ENCODE assay signal across 8 cellular contexts in the genomic region with DNA sequence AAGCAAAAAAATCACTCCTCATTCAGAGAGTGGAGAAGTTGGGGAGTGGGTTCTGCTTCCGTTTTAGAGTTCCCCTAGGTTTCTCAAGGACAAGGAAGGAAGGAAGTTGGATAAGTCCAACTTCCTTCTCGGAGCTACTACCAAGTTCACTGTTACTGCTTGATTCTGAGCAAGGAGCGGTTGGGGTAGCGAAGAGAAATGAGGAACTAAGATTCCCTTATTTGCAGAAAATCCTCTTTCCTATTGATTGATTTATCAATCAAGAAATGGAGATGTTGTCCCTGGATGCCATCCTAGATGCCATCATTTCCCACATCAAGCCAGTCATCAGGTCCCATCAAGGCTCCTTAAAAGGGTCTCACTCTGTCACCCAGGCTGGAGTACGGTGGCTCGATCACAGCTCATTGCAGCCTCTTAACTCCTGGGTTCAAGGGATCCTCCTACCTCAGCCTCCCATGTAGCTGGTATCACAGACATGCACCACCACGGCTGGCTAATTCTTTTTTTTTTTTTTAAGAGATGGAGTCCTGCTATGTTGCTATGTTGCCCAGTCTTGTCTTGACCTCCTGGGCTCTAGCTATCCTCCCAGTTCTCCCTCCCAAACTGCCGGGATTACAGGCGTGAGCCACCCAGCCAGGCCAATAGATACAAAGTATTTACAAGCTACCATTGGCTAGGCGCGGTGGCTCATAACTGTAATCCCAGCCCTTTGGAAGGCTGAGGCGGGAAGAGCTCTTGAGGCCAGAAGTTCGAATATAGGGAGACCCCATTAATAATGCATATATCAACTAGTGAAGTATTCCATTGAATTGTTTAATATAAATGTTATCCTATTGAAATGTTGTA. TPM values are rescaled to one million over a fixed set of nuclear protein-coding genes. Genes with fewer than 3 reads are reported as not detected.
DNase-seq lines count a peak whose midpoint lies in the region; ATAC-seq, FAIRE-seq and TF ChIP-seq lines count a peak whose summit lies in the region.

No MANE protein-coding gene starts in this region.

- POLR2A ChIA-PET in Panc1 (lab: Charles Lee) = interaction anchor here (0.5 to 1.1 kb wide), 5 partner anchors 8 to 1006 kb away, joined by 3 to 10 read pairs (median 3); no protein-coding TSS in a partner anchor

- H3K36me3 Mint-ChIP-seq in endothelial cell (ENCODE audit: low read depth, unreplicated experiment) = no peaks in the 10 kb centered on the region
- H3K36me3 Mint-ChIP-seq in osteocyte (ENCODE audit: unreplicated experiment) = no peaks in the 10 kb centered on the region

- intact Hi-C loops in Panc1 (cut with micrococcal nuclease; ENCODE audit: unreplicated experiment) = no loop called here

- CTCF ChIA-PET in Panc1 (lab: Charles Lee) = interaction anchor here (0.7 kb wide), 1 partner anchor 220 kb away, joined by 4 read pairs; no protein-coding TSS in a partner anchor

- no peaks in the 10 kb centered on the region for H3K36me3 ChIP-seq in Panc1 (ENCODE audit: control insufficient read depth, insufficient read depth, low read length)

- DNase-seq in GM12892 (ENCODE audit: insufficient read length) = no peak
- no peak for DNase-seq in Panc1 (ENCODE audit: low read depth, low spot score)
- no peak for DNase-seq in endothelial cell (ENCODE audit: low spot score)
- no peak for DNase-seq in osteocyte (ENCODE audit: extremely low spot score, unreplicated experiment)
- no peak for DNase-seq in NCI-H1092 treated with DMSO at 0.1 percent for 48 hours (lab: John Stamatoyannopoulos, UW)
- no peak for DNase-seq in ecto neural progenitor cell (ENCODE audit: low spot score)
- no peak for DNase-seq in SK-N-DZ (ENCODE audit: low spot score)

- no TSS peak for BruUV-seq in Panc1 (replicated peaks; lab: Mats Ljungman, UMichigan)

- FAIRE-seq in GM12892 (lab: Jason Lieb, UNC) = peak; percentile 33

- no peaks in the 10 kb centered on the region for H3K9me3 ChIP-seq in Panc1 (ENCODE audit: control insufficient read depth, insufficient read depth, low read depth, low read length)

- no peaks in the 10 kb centered on the region for H3K27me3 ChIP-seq in Panc1 (ENCODE audit: control insufficient read depth, insufficient read depth, low read length)

- in situ Hi-C loops in Panc1 (cut with HindIII; ENCODE audit: low pct_unique_long_range_greater_than_20kb, low sequenced_read_pairs) = no loop called here

- TF ChIP-seq POLR2A in GM12892 (IDR thresholded peaks at IDR 0.05; ENCODE audit: low read depth, low read length) = no peak

- H3K27me3 Mint-ChIP-seq in endothelial cell (ENCODE audit: unreplicated experiment) = peaks cover 13% of the 10 kb centered on the region
- H3K27me3 Mint-ChIP-seq in osteocyte (ENCODE audit: unreplicated experiment) = no peaks in the 10 kb centered on the region

- peaks cover 8% of the 10 kb centered on the region for H3K4me1 Mint-ChIP-seq in endothelial cell (ENCODE audit: unreplicated experiment)
- H3K4me1 Mint-ChIP-seq in osteocyte (ENCODE audit: unreplicated experiment) = peaks cover 25% of the 10 kb centered on the region

- peak overlapping the region; percentile 72 to 92 for H3K4me3 ChIP-seq in Panc1 (ENCODE audit: low read depth in 2 of 2, low read length in 2 of 2)

- H3K4me1 ChIP-seq in Panc1 (ENCODE audit: control insufficient read depth, insufficient read depth, low read length) = peaks cover 3% of the 10 kb centered on the region

- no peak for TF ChIP-seq CTCF in Panc1 (IDR thresholded peaks at IDR 0.05)
- TF ChIP-seq CTCF in endothelial cell (IDR thresholded peaks at IDR 0.05; ENCODE audit: unreplicated experiment) = no peak
- no peak for TF ChIP-seq CTCF in osteocyte (IDR thresholded peaks at IDR 0.05)

- H3K27ac Mint-ChIP-seq in endothelial cell (ENCODE audit: unreplicated experiment) (peak overlapping the region; percentile 100), osteocyte (ENCODE audit: unreplicated experiment) (peak overlapping the region; percentile 100)

- H3K9me3 Mint-ChIP-seq in endothelial cell (ENCODE audit: unreplicated experiment) (no peaks in the 10 kb centered on the region), osteocyte (ENCODE audit: unreplicated experiment) (no peaks in the 10 kb centered on the region)

- H3K27ac ChIP-seq in Panc1 (ENCODE audit: low read length) = peak overlapping the region; percentile 98

- H3K4me3 Mint-ChIP-seq in endothelial cell (ENCODE audit: unreplicated experiment) (peak overlapping the region; percentile 96), osteocyte (ENCODE audit: unreplicated experiment) (peak overlapping the region; percentile 88)

- ATAC-seq in Panc1 (no peak), HG03442 (IDR thresholded peaks at IDR 0.05; ENCODE audit: unreplicated experiment) (no peak)

RNA-seq across cellular contexts. Expression of a gene that starts 0.8 kb away (rescaled TPM):
- polyA plus RNA-seq in GM12892 (2012; ENCODE audit: missing spikeins) = 3.5 TPM
- total RNA-seq in Panc1 (2021; ENCODE audit: unreplicated experiment) (7.1 TPM), endothelial cell (ENCODE audit: unreplicated experiment) (6.8 TPM), osteocyte (4.6 and 5.5 TPM in 2 replicates)
- polyA plus RNA-seq in Panc1 (2012; ENCODE audit: insufficient read length) = 9.8 TPM
- 6.4 and 15.3 TPM in 2 replicates for polyA plus RNA-seq in SK-N-DZ (2014; cell fraction: cytosol; rRNA removed)
- 5.4 and 8.1 TPM in 2 replicates for polyA plus RNA-seq in SK-N-DZ (2014; cell fraction: nucleus; rRNA removed)

RNA-seq across cellular contexts. Expression of a gene that starts 11.0 kb away (rescaled TPM):
- 23.4 TPM for polyA plus RNA-seq in GM12892 (2012; ENCODE audit: missing spikeins)
- 42.6 TPM for total RNA-seq in Panc1 (2021; ENCODE audit: unreplicated experiment)
- polyA plus RNA-seq in Panc1 (2012; ENCODE audit: insufficient read length) = 57.9 TPM
- total RNA-seq in endothelial cell (ENCODE audit: unreplicated experiment) = 193 TPM
- total RNA-seq in osteocyte = 244 and 255 TPM in 2 replicates
- polyA plus RNA-seq in SK-N-DZ (2014; cell fraction: cytosol; rRNA removed) = 6.3 and 8.1 TPM in 2 replicates
- polyA plus RNA-seq in SK-N-DZ (2014; cell fraction: nucleus; rRNA removed) = 1.8 and 9.6 TPM in 2 replicates

RNA-seq across cellular contexts. Expression of a gene that starts 11.6 kb away (rescaled TPM):
- polyA plus RNA-seq in GM12892 (2012; ENCODE audit: missing spikeins) = 5.3 TPM
- total RNA-seq in Panc1 (2021; ENCODE audit: unreplicated experiment) (4.4 TPM), endothelial cell (ENCODE audit: unreplicated experiment) (7.6 TPM), osteocyte (8.5 and 9.2 TPM in 2 replicates)
- 4.3 TPM for polyA plus RNA-seq in Panc1 (2012; ENCODE audit: insufficient read length)
- polyA plus RNA-seq in SK-N-DZ (2014; cell fraction: cytosol; rRNA removed) = 0.97 and 2.2 TPM in 2 replicates
- polyA plus RNA-seq in SK-N-DZ (2014; cell fraction: nucleus; rRNA removed) = 9.4 and 13.1 TPM in 2 replicates

RNA-seq across cellular contexts. Expression of a gene that starts 32.4 kb away (rescaled TPM):
- polyA plus RNA-seq in GM12892 (2012; ENCODE audit: missing spikeins) = 59.4 TPM
- 25.2 TPM for total RNA-seq in Panc1 (2021; ENCODE audit: unreplicated experiment)
- 35.9 TPM for polyA plus RNA-seq in Panc1 (2012; ENCODE audit: insufficient read length)
- 15.2 TPM for total RNA-seq in endothelial cell (ENCODE audit: unreplicated experiment)
- 10.6 and 11.6 TPM in 2 replicates for total RNA-seq in osteocyte
- 161 and 180 TPM in 2 replicates for polyA plus RNA-seq in SK-N-DZ (2014; cell fraction: cytosol; rRNA removed)
- 82.3 and 104 TPM in 2 replicates for polyA plus RNA-seq in SK-N-DZ (2014; cell fraction: nucleus; rRNA removed)

RNA-seq across cellular contexts. Expression of a gene that starts 32.8 kb away (rescaled TPM):
- 36.2 TPM for polyA plus RNA-seq in GM12892 (2012; ENCODE audit: missing spikeins)
- 11.2 TPM for total RNA-seq in Panc1 (2021; ENCODE audit: unreplicated experiment)
- 37.0 TPM for polyA plus RNA-seq in Panc1 (2012; ENCODE audit: insufficient read length)
- total RNA-seq in endothelial cell (ENCODE audit: unreplicated experiment) = 25.0 TPM
- total RNA-seq in osteocyte = 12.5 and 19.8 TPM in 2 replicates
- polyA plus RNA-seq in SK-N-DZ (2014; cell fraction: cytosol; rRNA removed) = 67.7 and 76.5 TPM in 2 replicates
- polyA plus RNA-seq in SK-N-DZ (2014; cell fraction: nucleus; rRNA removed) = 50.9 and 55.1 TPM in 2 replicates
